ENCODE assay signal across 1 cellular context in the genomic region with DNA sequence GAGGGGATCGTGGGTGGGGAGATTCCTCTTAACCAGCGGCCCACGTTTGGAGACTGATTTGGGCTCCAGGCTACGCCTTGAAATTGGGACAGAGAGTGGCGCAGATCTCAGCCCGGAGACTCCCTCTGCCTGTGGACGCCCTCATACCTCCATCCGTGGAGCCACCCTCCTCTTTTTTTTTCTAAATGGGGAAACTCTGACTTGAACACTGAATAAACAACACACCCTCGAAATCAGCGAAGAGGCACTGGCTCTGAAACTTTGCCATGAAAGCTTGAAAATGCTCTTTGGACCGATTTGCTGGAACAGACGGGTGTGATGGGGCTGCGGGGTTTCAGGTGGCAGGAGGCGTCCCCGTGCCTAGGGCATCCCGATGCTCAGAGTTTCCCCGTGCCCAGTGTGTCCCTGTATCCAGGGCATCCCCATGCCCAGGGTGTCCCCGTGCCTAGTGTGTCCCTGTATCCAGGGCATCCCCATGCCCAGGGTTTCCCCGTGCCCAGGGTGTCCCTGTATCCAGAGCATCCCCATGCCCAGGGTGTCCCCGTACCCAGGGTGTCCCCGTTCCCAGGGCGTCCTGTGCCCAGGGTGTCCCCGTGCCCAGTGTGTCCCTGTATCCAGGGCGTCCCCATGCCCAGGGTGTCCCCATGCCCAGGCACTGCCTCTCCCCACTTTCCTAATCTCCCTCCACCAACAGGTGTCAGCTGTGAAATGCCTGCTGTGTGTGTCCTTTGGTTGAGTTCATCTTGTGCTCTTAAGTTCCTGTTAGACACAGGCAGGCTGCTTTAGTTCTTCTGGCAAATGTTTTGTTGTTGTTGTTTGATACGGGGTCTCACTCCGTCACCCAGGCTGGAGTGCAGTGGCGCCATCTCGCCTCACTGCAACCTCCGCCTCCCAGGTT.
TF ChIP-seq lines count a peak whose summit lies in the region.

No MANE protein-coding gene starts in this region.

TF ChIP-seq in liver, 16 proteins besides CTCF, POLR2A, EP300 and RAD21 (continued from another document):
- peak; percentile 93 for TF ChIP-seq SP1 (IDR thresholded peaks at IDR 0.05)
- TF ChIP-seq, protein P1, sequence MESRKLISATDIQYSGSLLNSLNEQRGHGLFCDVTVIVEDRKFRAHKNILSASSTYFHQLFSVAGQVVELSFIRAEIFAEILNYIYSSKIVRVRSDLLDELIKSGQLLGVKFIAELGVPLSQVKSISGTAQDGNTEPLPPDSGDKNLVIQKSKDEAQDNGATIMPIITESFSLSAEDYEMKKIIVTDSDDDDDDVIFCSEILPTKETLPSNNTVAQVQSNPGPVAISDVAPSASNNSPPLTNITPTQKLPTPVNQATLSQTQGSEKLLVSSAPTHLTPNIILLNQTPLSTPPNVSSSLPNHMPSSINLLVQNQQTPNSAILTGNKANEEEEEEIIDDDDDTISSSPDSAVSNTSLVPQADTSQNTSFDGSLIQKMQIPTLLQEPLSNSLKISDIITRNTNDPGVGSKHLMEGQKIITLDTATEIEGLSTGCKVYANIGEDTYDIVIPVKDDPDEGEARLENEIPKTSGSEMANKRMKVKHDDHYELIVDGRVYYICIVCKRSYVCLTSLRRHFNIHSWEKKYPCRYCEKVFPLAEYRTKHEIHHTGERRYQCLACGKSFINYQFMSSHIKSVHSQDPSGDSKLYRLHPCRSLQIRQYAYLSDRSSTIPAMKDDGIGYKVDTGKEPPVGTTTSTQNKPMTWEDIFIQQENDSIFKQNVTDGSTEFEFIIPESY (IDR thresholded peaks at IDR 0.05), result peak; percentile 89
- peak; percentile 94 for TF ChIP-seq FOXA1 (IDR thresholded peaks at IDR 0.05)
- TF ChIP-seq NR2F2 (IDR thresholded peaks at IDR 0.05), result peak; percentile 24
- peak; percentile 37 to 85 for TF ChIP-seq JUND (IDR thresholded peaks at IDR 0.05)
